In the genomic region with DNA sequence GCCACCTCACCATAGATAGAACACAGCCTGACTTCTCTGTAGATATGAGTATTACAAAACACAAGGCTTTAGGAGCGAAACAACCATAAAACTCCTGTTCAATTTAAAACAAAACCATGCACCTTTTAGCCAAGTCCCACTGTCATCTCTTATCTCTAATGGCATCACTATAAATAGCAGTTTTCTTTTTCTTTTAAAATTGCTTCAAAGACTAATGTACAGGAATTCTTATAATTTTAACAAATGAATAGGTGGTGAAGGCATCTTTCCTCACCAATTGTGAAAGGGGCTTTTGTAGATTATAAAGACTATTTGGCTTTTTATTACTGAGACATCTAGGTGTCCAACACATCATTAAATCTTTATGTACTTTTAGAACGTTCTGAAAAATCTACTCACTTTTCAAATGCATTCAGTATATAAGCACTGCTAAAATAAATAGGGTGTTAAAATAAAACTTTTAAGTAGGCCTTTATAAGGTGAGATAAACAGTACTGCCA, we compare ENCODE assay signal across 35 cellular contexts.
DNase-seq lines count a peak whose midpoint lies in the region; ATAC-seq and TF ChIP-seq lines count a peak whose summit lies in the region.
"Had no signal": no experiment of that assay in that cellular context is flagged by ENCODE, and none has a peak within 500 bp of the region (broad histone marks: within the 10 kb centered on the region; RNA-seq: fewer than 3 reads in every experiment).

No MANE protein-coding gene starts in this region.

- H3K9me3 ChIP-seq in HAP-1 (no peaks in the 10 kb centered on the region), OCI-LY7 (ENCODE audit: low read length) (no peaks in the 10 kb centered on the region), neural cell (ENCODE audit: low read length) (no peaks in the 10 kb centered on the region)
- H3K9me3 ChIP-seq: A549, BE2C, BLaER1, Caco-2 had no signal

- peaks cover 23% of the 10 kb centered on the region for H3K4me1 ChIP-seq in HAP-1
- H3K4me1 ChIP-seq in OCI-LY7 (ENCODE audit: insufficient read depth, low read length, poor library complexity, severe bottlenecking): no peaks in the 10 kb centered on the region
- H3K4me1 ChIP-seq: A549; BE2C; BLaER1; BLaER1 treated with 17β-estradiol and CSF1 and Interleukin-3, amounts not matched to agents 10 nM and 100 nM; Caco-2 had no signal

- in situ Hi-C loops in HAP-1 (cut with MboI; ENCODE audit: low sequenced_read_pairs): no loop called here

- H3K36me3 Mint-ChIP-seq in activated T-cell treated with anti-CD3 and anti-CD28 coated beads, Interleukin-2, amount 50 U/mL, for 72 hours (ENCODE audit: insufficient read depth in 2 of 2): no peaks in the 10 kb centered on the region
- no peaks in the 10 kb centered on the region for H3K36me3 Mint-ChIP-seq in activated T-cell treated with anti-CD3 and anti-CD28 coated beads, Interleukin-2, amount 50 U/mL, for 4 hours (ENCODE audit: insufficient read depth)
- H3K36me3 Mint-ChIP-seq in stimulated activated effector memory CD8-positive, alpha-beta T cell treated with anti-CD3 and anti-CD28 coated beads, Interleukin-12 subunit alpha, Interleukin-12 subunit beta, amount 100 ng/mL, for 72 hours: no peaks in the 10 kb centered on the region
- H3K36me3 Mint-ChIP-seq: CD14-positive monocyte; CD4-positive, alpha-beta memory T cell; CD4-positive, CD25-positive, alpha-beta regulatory T cell; CD8-positive, alpha-beta memory T cell; CD8-positive, alpha-beta T cell had no signal

- no peaks in the 10 kb centered on the region for H3F3A ChIP-seq in neural cell (ENCODE audit: insufficient read depth, low read length, poor library complexity, severe bottlenecking)

- BruUV-seq in OCI-LY7 (replicated peaks; lab: Mats Ljungman, UMichigan): no TSS peak

- H4K20me1 ChIP-seq in OCI-LY7 (ENCODE audit: insufficient read depth, low read length) (no peaks in the 10 kb centered on the region), neural cell (ENCODE audit: insufficient read depth) (no peaks in the 10 kb centered on the region)
- H4K20me1 ChIP-seq: BLaER1; BLaER1 treated with 17β-estradiol and CSF1 and Interleukin-3, amounts not matched to agents 10 nM and 100 nM had no signal

- no peak overlapping the region for H3K9ac ChIP-seq in neural cell (ENCODE audit: low read length)
- H3K9ac ChIP-seq: BLaER1; BLaER1 treated with 17β-estradiol and CSF1 and Interleukin-3, amounts not matched to agents 10 nM and 100 nM had no signal

- CTCF ChIA-PET in OCI-LY7 (lab: Charles Lee; ENCODE audit: unreplicated experiment): no interaction called here

- H3K36me3 ChIP-seq in HAP-1 (replicated peaks) (no peaks in the 10 kb centered on the region), OCI-LY7 (ENCODE audit: insufficient read depth, low read length) (no peaks in the 10 kb centered on the region), neural cell (ENCODE audit: insufficient read depth, low read length) (no peaks in the 10 kb centered on the region)
- H3K36me3 ChIP-seq: BE2C; BLaER1; BLaER1 treated with 17β-estradiol and CSF1 and Interleukin-3, amounts not matched to agents 10 nM and 100 nM had no signal

- H3K4me3 ChIP-seq in HAP-1 (no peak overlapping the region), OCI-LY7 (ENCODE audit: low read depth, low read length, poor library complexity, severe bottlenecking) (no peak overlapping the region), neural cell (ENCODE audit: low read length) (no peak overlapping the region)
- H3K4me3 ChIP-seq: A549; BLaER1; BLaER1 treated with 17β-estradiol and CSF1 and Interleukin-3, amounts not matched to agents 10 nM and 100 nM had no signal

- POLR2A ChIA-PET in OCI-LY7 (lab: Charles Lee): interaction anchor here (1.5 to 2.0 kb wide), 2 partner anchors 12 to 22 kb away, joined by 4 to 6 read pairs; no protein-coding TSS in a partner anchor

- no peaks in the 10 kb centered on the region for H3K4me1 Mint-ChIP-seq in activated T-cell treated with anti-CD3 and anti-CD28 coated beads, Interleukin-2, amount 50 U/mL, for 72 hours (ENCODE audit: low read depth)
- no peaks in the 10 kb centered on the region for H3K4me1 Mint-ChIP-seq in activated T-cell treated with anti-CD3 and anti-CD28 coated beads, Interleukin-2, amount 50 U/mL, for 4 hours (ENCODE audit: low read depth)
- no peaks in the 10 kb centered on the region for H3K4me1 Mint-ChIP-seq in stimulated activated effector memory CD8-positive, alpha-beta T cell treated with anti-CD3 and anti-CD28 coated beads, Interleukin-12 subunit alpha, Interleukin-12 subunit beta, amount 100 ng/mL, for 72 hours
- H3K4me1 Mint-ChIP-seq: B cell; CD14-positive monocyte; CD4-positive, alpha-beta memory T cell; CD8-positive, alpha-beta memory T cell had no signal

- H2AFZ ChIP-seq in OCI-LY7 (ENCODE audit: low read length) (0 out of 2 replicates have a peak overlapping the region, but pooled peaks have one; percentile 21), neural cell (ENCODE audit: low read depth, low read length) (no peak overlapping the region)

- TF ChIP-seq RAD21 in neural cell (conservative IDR thresholded peaks at IDR 0.05): no peak

- H3K27me3 ChIP-seq in HAP-1 (ENCODE audit: low read depth) (no peaks in the 10 kb centered on the region), neural cell (ENCODE audit: insufficient read depth, low read depth, low read length) (no peaks in the 10 kb centered on the region)
- H3K27me3 ChIP-seq: BE2C; BLaER1; BLaER1 treated with 17β-estradiol and CSF1 and Interleukin-3, amounts not matched to agents 10 nM and 100 nM had no signal

- no peak overlapping the region for H3K4me3 Mint-ChIP-seq in activated T-cell treated with anti-CD3 and anti-CD28 coated beads, Interleukin-2, amount 50 U/mL, for 72 hours
- no peak overlapping the region for H3K4me3 Mint-ChIP-seq in activated T-cell treated with anti-CD3 and anti-CD28 coated beads, Interleukin-2, amount 50 U/mL, for 4 hours
- H3K4me3 Mint-ChIP-seq in stimulated activated effector memory CD8-positive, alpha-beta T cell treated with anti-CD3 and anti-CD28 coated beads, Interleukin-12 subunit alpha, Interleukin-12 subunit beta, amount 100 ng/mL, for 72 hours: no peak overlapping the region
- H3K4me3 Mint-ChIP-seq: B cell; CD14-positive monocyte; CD4-positive, alpha-beta memory T cell; CD4-positive, alpha-beta T cell; CD4-positive, CD25-positive, alpha-beta regulatory T cell; CD8-positive, alpha-beta memory T cell; CD8-positive, alpha-beta T cell had no signal

- H3K27ac ChIP-seq in OCI-LY7 (ENCODE audit: low read depth, low read length, poor library complexity, severe bottlenecking): no peak overlapping the region
- H3K27ac ChIP-seq in neural cell (ENCODE audit: low read length): peak overlapping the region; percentile 6
- H3K27ac ChIP-seq: 22Rv1; A549; BLaER1; BLaER1 treated with 17β-estradiol and CSF1 and Interleukin-3, amounts not matched to agents 10 nM and 100 nM; C4-2B had no signal

- ATAC-seq in activated T-cell treated with anti-CD3 and anti-CD28 coated beads, Interleukin-2, amount 50 U/mL, for 72 hours (replicated peaks in 1 of 2): no peak
- no peak for ATAC-seq in activated T-cell treated with anti-CD3 and anti-CD28 coated beads, Interleukin-2, amount 50 U/mL, for 4 hours
- ATAC-seq in stimulated activated naive CD8-positive, alpha-beta T cell treated with anti-CD3 and anti-CD28 coated beads, Interleukin-15, Interleukin-2, amounts not matched to agents 100 U/mL and 50 U/mL, for 24 hours: no peak
- no peak for ATAC-seq in stimulated activated effector memory CD8-positive, alpha-beta T cell treated with anti-CD3 and anti-CD28 coated beads, Interleukin-12 subunit alpha, Interleukin-12 subunit beta, amount 100 ng/mL, for 72 hours
- ATAC-seq in GM21717 (IDR thresholded peaks at IDR 0.05; ENCODE audit: unreplicated experiment): no peak
- ATAC-seq: A549; CD8-positive, alpha-beta T cell had no signal

- H3K4me2 ChIP-seq in OCI-LY7 (ENCODE audit: low read length) (no peak overlapping the region), neural cell (ENCODE audit: low read length) (no peak overlapping the region)
- H3K4me2 ChIP-seq: A549; BLaER1; BLaER1 treated with 17β-estradiol and CSF1 and Interleukin-3, amounts not matched to agents 10 nM and 100 nM had no signal

- TF ChIP-seq CTCF in OCI-LY7 (conservative IDR thresholded peaks at IDR 0.05; ENCODE audit: low read length) (no peak), neural cell (IDR thresholded peaks at IDR 0.05; ENCODE audit: poor library complexity, severe bottlenecking) (no peak)

- H3K27ac Mint-ChIP-seq in activated T-cell treated with anti-CD3 and anti-CD28 coated beads, Interleukin-2, amount 50 U/mL, for 72 hours: peak overlapping the region; percentile 42
- no peak overlapping the region for H3K27ac Mint-ChIP-seq in stimulated activated effector memory CD8-positive, alpha-beta T cell treated with anti-CD3 and anti-CD28 coated beads, Interleukin-12 subunit alpha, Interleukin-12 subunit beta, amount 100 ng/mL, for 72 hours
- H3K27ac Mint-ChIP-seq: B cell; CD14-positive monocyte; CD4-positive, alpha-beta memory T cell; CD4-positive, alpha-beta T cell; CD4-positive, CD25-positive, alpha-beta regulatory T cell; CD8-positive, alpha-beta memory T cell; CD8-positive, alpha-beta T cell had no signal

- no peaks in the 10 kb centered on the region for H3K27me3 Mint-ChIP-seq in activated T-cell treated with anti-CD3 and anti-CD28 coated beads, Interleukin-2, amount 50 U/mL, for 72 hours (ENCODE audit: low read depth)
- no peaks in the 10 kb centered on the region for H3K27me3 Mint-ChIP-seq in activated T-cell treated with anti-CD3 and anti-CD28 coated beads, Interleukin-2, amount 50 U/mL, for 4 hours (ENCODE audit: low read depth)
- H3K27me3 Mint-ChIP-seq: B cell; CD4-positive, alpha-beta memory T cell; CD4-positive, alpha-beta T cell; CD4-positive, CD25-positive, alpha-beta regulatory T cell; CD8-positive, alpha-beta memory T cell had no signal

- H3K9me2 ChIP-seq in OCI-LY7 (ENCODE audit: insufficient read depth, low read length) (no peaks in the 10 kb centered on the region), neural cell (ENCODE audit: insufficient read depth, low read length) (no peaks in the 10 kb centered on the region)

- intact Hi-C loops in OCI-LY7 (cut with micrococcal nuclease; ENCODE audit: unreplicated experiment): no loop called here

- H3K9me3 Mint-ChIP-seq in activated T-cell treated with anti-CD3 and anti-CD28 coated beads, Interleukin-2, amount 50 U/mL, for 72 hours: peaks cover 6 to 8% of the 10 kb centered on the region in 2 donors
- no peaks in the 10 kb centered on the region for H3K9me3 Mint-ChIP-seq in activated T-cell treated with anti-CD3 and anti-CD28 coated beads, Interleukin-2, amount 50 U/mL, for 4 hours
- H3K9me3 Mint-ChIP-seq in stimulated activated effector memory CD8-positive, alpha-beta T cell treated with anti-CD3 and anti-CD28 coated beads, Interleukin-12 subunit alpha, Interleukin-12 subunit beta, amount 100 ng/mL, for 72 hours: peaks cover 10% of the 10 kb centered on the region

- TF ChIP-seq EP300 in neural cell (conservative IDR thresholded peaks at IDR 0.05; ENCODE audit: poor library complexity, severe bottlenecking): no peak

- DNase-seq in activated T-cell treated with anti-CD3 and anti-CD28 coated beads, Interleukin-2, amount 50 U/mL, for 72 hours: no peak
- no peak for DNase-seq in activated T-cell treated with anti-CD3 and anti-CD28 coated beads, Interleukin-2, amount 50 U/mL, for 4 hours
- DNase-seq in HAP-1 (ENCODE audit: low spot score in 2 of 2) (peak; percentile 7 to 93), OCI-LY7 (ENCODE audit: low spot score) (no peak)
- no peak for DNase-seq in stimulated activated naive CD8-positive, alpha-beta T cell treated with anti-CD3 and anti-CD28 coated beads, Interleukin-15, Interleukin-2, amounts not matched to agents 100 U/mL and 50 U/mL, for 24 hours
- DNase-seq in stimulated activated effector memory CD8-positive, alpha-beta T cell treated with anti-CD3 and anti-CD28 coated beads, Interleukin-12 subunit alpha, Interleukin-12 subunit beta, amount 100 ng/mL, for 72 hours (ENCODE audit: low spot score in 2 of 2): no peak
- DNase-seq: 8988T; ACHN; AML-193; BE2C; C1 segment of cervical spinal cord; Caco-2; Calu3; CD4-positive, alpha-beta memory T cell; CD4-positive, alpha-beta T cell; CD4-positive, CD25-positive, alpha-beta regulatory T cell; CD8-positive, alpha-beta memory T cell; CD8-positive, alpha-beta T cell; COR-L47; DMS 273 treated with DMSO at 0.1 percent for 48 hours; DMS153; DMS53; DMS79; DMS79 treated with DMSO at 0.1 percent for 48 hours; DND-41; EL had no signal

- H3K79me2 ChIP-seq in OCI-LY7 (ENCODE audit: insufficient read depth, low read depth, low read length) (no peaks in the 10 kb centered on the region), neural cell (replicated peaks; ENCODE audit: insufficient read depth, low read length) (no peaks in the 10 kb centered on the region)

Comparison
In these comparisons a context has a peak if more than half of its experiments do, and no peak if none do; other contexts are left out.
1. DNase-seq: peak in HAP-1 (2 of 2); none in activated T-cell treated with anti-CD3 and anti-CD28 coated beads, Interleukin-2, amount 50 U/mL, for 72 hours (0 of 2), activated T-cell treated with anti-CD3 and anti-CD28 coated beads, Interleukin-2, amount 50 U/mL, for 4 hours (single experiment), OCI-LY7 (single experiment), stimulated activated naive CD8-positive, alpha-beta T cell treated with anti-CD3 and anti-CD28 coated beads, Interleukin-15, Interleukin-2, amounts not matched to agents 100 U/mL and 50 U/mL, for 24 hours (single experiment) and stimulated activated effector memory CD8-positive, alpha-beta T cell treated with anti-CD3 and anti-CD28 coated beads, Interleukin-12 subunit alpha, Interleukin-12 subunit beta, amount 100 ng/mL, for 72 hours (0 of 2).